Comparison of ENCODE assay signal across 8 cellular contexts in genomic region chr1:100038401-100039306, GRCh38.
A peak's percentile ranks its signal among the peaks of the same experiment; 100 is the strongest.
DNase-seq lines count a peak whose midpoint lies in the region; ATAC-seq lines count a peak whose summit lies in the region.

No MANE protein-coding gene starts in this region.

- H2AFZ ChIP-seq in ACC112 (ENCODE audit: low read length, unreplicated experiment) (peak overlapping the region; percentile 94), mesenchymal stem cell (ENCODE audit: low read depth, low read length) (peak overlapping the region; percentile 81)

- H3K4ac ChIP-seq in mesenchymal stem cell (ENCODE audit: low read depth in 1 of 2, low read length in 2 of 2) = peak overlapping the region; percentile 87 to 98

- peak overlapping the region; percentile 96 for H3K4me3 ChIP-seq in ACC112 (ENCODE audit: low read depth, low read length)
- H3K4me3 ChIP-seq in mesenchymal stem cell (ENCODE audit: insufficient read depth in 1 of 2, low read depth in 1 of 2, low read length in 2 of 2) = peak overlapping the region; percentile 89 to 96

- H4K91ac ChIP-seq in mesenchymal stem cell (ENCODE audit: low read length) = peak overlapping the region; percentile 94

- no peaks in the 10 kb centered on the region for H3K9me3 ChIP-seq in mesenchymal stem cell (ENCODE audit: control insufficient read depth, low read length)

- peak overlapping the region in 1 of 2 experiments; percentile 90 for H2BK12ac ChIP-seq in mesenchymal stem cell (ENCODE audit: low read length in 2 of 2)

- peak overlapping the region; percentile 98 for H2BK15ac ChIP-seq in mesenchymal stem cell (ENCODE audit: low read depth, poor library complexity, severe bottlenecking)

- H3K36me3 ChIP-seq in ACC112 (ENCODE audit: insufficient read depth, low read length) (peaks cover 2% of the 10 kb centered on the region; the same call in 1 of the 2 replicates), mesenchymal stem cell (ENCODE audit: control insufficient read depth in 1 of 2, insufficient read depth in 2 of 2, low read depth in 1 of 2, low read length in 2 of 2) (peaks cover 1 to 3% of the 10 kb centered on the region in 2 experiments)

- H3K23ac ChIP-seq in mesenchymal stem cell (ENCODE audit: low read length in 2 of 2) = peak overlapping the region; percentile 42 to 66

- WGBS in mesenchymal stem cell = under 1% methylated on average over 69 of the region's 70 CpGs

- H3K27me3 ChIP-seq in ACC112 (ENCODE audit: insufficient read depth, low read length) (no peaks in the 10 kb centered on the region), mesenchymal stem cell (ENCODE audit: control insufficient read depth in 1 of 2, insufficient read depth in 1 of 2, low read length in 2 of 2) (no peaks in the 10 kb centered on the region)

- peak; percentile 25 to 47 for DNase-seq in NCI-H446 (lab: John Stamatoyannopoulos, UW)
- peak; percentile 43 to 57 for DNase-seq in activated CD8-positive, alpha-beta memory T cell treated with anti-CD3 and anti-CD28 coated beads for 1 hour (ENCODE audit: extremely low read depth in 1 of 2, low read depth in 1 of 2)
- DNase-seq in effector CD8-positive, alpha-beta T cell (lab: John Stamatoyannopoulos, UW) = peak; percentile 44
- peak; percentile 82 for DNase-seq in mesenchymal stem cell
- DNase-seq in stimulated activated CD8-positive, alpha-beta memory T cell treated with anti-CD3 and anti-CD28 coated beads, Interleukin-15, amount 100 ng/mL, for 24 hours (ENCODE audit: low read depth) = peak; percentile 29

- H3K27ac ChIP-seq in ACC112 (ENCODE audit: low read depth, low read length) = peak overlapping the region; percentile 83
- peak overlapping the region; percentile 95 for H3K27ac ChIP-seq in mesenchymal stem cell (ENCODE audit: low read length, poor library complexity, severe bottlenecking)

- H3K4me2 ChIP-seq in mesenchymal stem cell (ENCODE audit: low read length, poor library complexity, severe bottlenecking) = peak overlapping the region; percentile 71

- ATAC-seq in GM18519 (IDR thresholded peaks at IDR 0.05; ENCODE audit: low FRiP score, unreplicated experiment) (peak; percentile 28), HG03045 (IDR thresholded peaks at IDR 0.05; ENCODE audit: unreplicated experiment) (peak; percentile 61)

- peak overlapping the region; percentile 83 for H2BK5ac ChIP-seq in mesenchymal stem cell (ENCODE audit: low read depth, low read length, poor library complexity, severe bottlenecking)

- no peak overlapping the region for H2AK5ac ChIP-seq in mesenchymal stem cell (ENCODE audit: low read length, severe bottlenecking)

- H3K4me1 ChIP-seq in ACC112 (ENCODE audit: control insufficient read depth, insufficient read depth, low read length, unreplicated experiment) (peaks cover 19% of the 10 kb centered on the region), mesenchymal stem cell (ENCODE audit: control insufficient read depth, insufficient read depth, low read depth, low read length) (peaks cover 5% of the 10 kb centered on the region)

- peak overlapping the region; percentile 100 for H4K8ac ChIP-seq in mesenchymal stem cell (ENCODE audit: low read length)

- peak overlapping the region; percentile 74 to 99 for H3K14ac ChIP-seq in mesenchymal stem cell (ENCODE audit: low read length in 2 of 2)

- peak overlapping the region; percentile 96 for H3K9ac ChIP-seq in mesenchymal stem cell (ENCODE audit: low read length)

- peak overlapping the region; percentile 95 for H2BK120ac ChIP-seq in mesenchymal stem cell (ENCODE audit: low read depth, low read length)

- peaks cover 4% of the 10 kb centered on the region for H3K79me1 ChIP-seq in mesenchymal stem cell (replicated peaks; ENCODE audit: low read length, poor library complexity, severe bottlenecking)

- peaks cover 67% of the 10 kb centered on the region for H3K79me2 ChIP-seq in ACC112 (ENCODE audit: control insufficient read depth, insufficient read depth, low read length, unreplicated experiment)

- H3K18ac ChIP-seq in mesenchymal stem cell (ENCODE audit: low read depth in 1 of 2, low read length in 2 of 2) = peak overlapping the region; percentile 98 to 100

Comparison
In these comparisons a context has a peak if more than half of its experiments do, and no peak if none do; other contexts are left out.
1. Peak in every context shown above with its lines: DNase-seq, ATAC-seq, H3K4me3 ChIP-seq and H3K27ac ChIP-seq.
2. DNase-seq: peak in every context shown above with its lines; median percentile 82 in mesenchymal stem cell; 50 in activated CD8-positive, alpha-beta memory T cell treated with anti-CD3 and anti-CD28 coated beads for 1 hour; 44 in effector CD8-positive, alpha-beta T cell; 36 in NCI-H446; 29 in stimulated activated CD8-positive, alpha-beta memory T cell treated with anti-CD3 and anti-CD28 coated beads, Interleukin-15, amount 100 ng/mL, for 24 hours.